ENCODE assay signal across 18 cellular contexts in the genomic region with DNA sequence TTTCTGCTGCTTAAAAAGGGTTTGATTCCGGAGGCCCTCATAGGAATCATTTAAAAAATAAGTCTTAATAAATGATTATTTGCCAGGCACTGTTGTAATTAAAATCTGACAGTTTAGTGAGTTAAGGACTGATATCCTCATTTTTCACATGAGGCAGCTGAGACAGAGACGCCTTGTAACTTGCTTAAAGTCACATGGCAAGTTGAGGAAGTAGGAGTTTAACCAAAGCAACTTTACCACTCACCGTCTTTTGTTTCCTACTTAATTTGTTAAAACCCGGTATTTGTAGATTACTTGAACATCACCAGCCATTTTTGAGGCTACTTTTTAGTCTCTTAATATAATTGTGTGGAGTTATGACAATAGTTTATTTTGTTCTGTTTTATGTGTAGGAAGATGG. TPM values are rescaled to one million over a fixed set of nuclear protein-coding genes. Genes with fewer than 3 reads are reported as not detected.
DNase-seq lines count a peak whose midpoint lies in the region; ATAC-seq lines count a peak whose summit lies in the region.
"Had no signal": no experiment of that assay in that cellular context is flagged by ENCODE, and none has a peak within 500 bp of the region (broad histone marks: within the 10 kb centered on the region; RNA-seq: fewer than 3 reads in every experiment).

No MANE protein-coding gene starts in this region.

- H3K9me2 ChIP-seq in Karpas-422 (replicated peaks; ENCODE audit: insufficient read depth, low read length): no peaks in the 10 kb centered on the region

- DNase-seq in activated CD4-positive, alpha-beta memory T cell treated with anti-CD3 and anti-CD28 coated beads, Interleukin-2, amount 10 ng/mL, durations not matched to agents 7 days and 5 days: no peak
- no peak for DNase-seq in activated CD4-positive, alpha-beta memory T cell treated with anti-CD3 and anti-CD28 coated beads for 36 hours
- DNase-seq in Karpas-422: no peak
- DNase-seq in natural killer cell treated with Interleukin-12 subunit alpha and Interleukin-12 subunit beta and Interleukin-15 and Interleukin-18, amount 100 ng/mL, for 72 hours (ENCODE audit: low spot score): no peak
- no peak for DNase-seq in NCI-H2081 treated with DMSO at 0.1 percent for 48 hours (lab: John Stamatoyannopoulos, UW)
- DNase-seq in DMS53 (lab: John Stamatoyannopoulos, UW): no peak
- DNase-seq: activated CD4-positive, alpha-beta T cell treated with anti-CD3 and anti-CD28 coated beads for 1 hour; effector CD4-positive, alpha-beta T cell; IMR-90; NCI-H146; right lobe of liver; stimulated activated CD4-positive, alpha-beta T cell treated with anti-CD3 and anti-CD28 coated beads, Interleukin-4, amount 100 ng/mL, for 4 hours had no signal

- intact Hi-C loops in activated CD4-positive, alpha-beta memory T cell treated with anti-CD3 and anti-CD28 coated beads for 36 hours (cut with micrococcal nuclease): loop anchor here (10.0 kb wide), 1 partner anchor 211 kb away; the partner anchor contains the start of gene RAD51AP1

- H3K4me3 Mint-ChIP-seq in activated CD4-positive, alpha-beta memory T cell treated with anti-CD3 and anti-CD28 coated beads, Interleukin-2, amount 10 ng/mL, durations not matched to agents 7 days and 5 days: peak overlapping the region; percentile 17
- no peak overlapping the region for H3K4me3 Mint-ChIP-seq in activated CD4-positive, alpha-beta memory T cell treated with anti-CD3 and anti-CD28 coated beads for 36 hours
- peak overlapping the region; percentile 83 for H3K4me3 Mint-ChIP-seq in activated T-helper 17 cell treated with anti-CD3 and anti-CD28 coated beads, Interleukin-2, amount 50 U/mL, for 72 hours
- H3K4me3 Mint-ChIP-seq in natural killer cell treated with Interleukin-12 subunit alpha and Interleukin-12 subunit beta and Interleukin-15 and Interleukin-18, amount 100 ng/mL, for 72 hours: peak overlapping the region; percentile 51

- no peaks in the 10 kb centered on the region for H3K27me3 ChIP-seq in Karpas-422 (ENCODE audit: low read length)
- H3K27me3 ChIP-seq: right lobe of liver had no signal

- no peak overlapping the region for H2AFZ ChIP-seq in Karpas-422 (ENCODE audit: low read length)

- H3K27ac Mint-ChIP-seq in activated CD4-positive, alpha-beta memory T cell treated with anti-CD3 and anti-CD28 coated beads, Interleukin-2, amount 10 ng/mL, durations not matched to agents 7 days and 5 days: no peak overlapping the region
- no peak overlapping the region for H3K27ac Mint-ChIP-seq in activated CD4-positive, alpha-beta memory T cell treated with anti-CD3 and anti-CD28 coated beads for 36 hours
- no peak overlapping the region for H3K27ac Mint-ChIP-seq in activated T-helper 17 cell treated with anti-CD3 and anti-CD28 coated beads, Interleukin-2, amount 50 U/mL, for 72 hours
- peak overlapping the region in 1 of 2 donors; percentile 16 for H3K27ac Mint-ChIP-seq in natural killer cell treated with Interleukin-12 subunit alpha and Interleukin-12 subunit beta and Interleukin-15 and Interleukin-18, amount 100 ng/mL, for 72 hours

- H3K4me3 ChIP-seq in Karpas-422 (ENCODE audit: low read length): peak overlapping the region; percentile 75; the same call in 1 of the 2 replicates
- H3K4me3 ChIP-seq: right lobe of liver had no signal

- H4K20me1 ChIP-seq in Karpas-422 (ENCODE audit: insufficient read depth, low read depth, low read length): no peaks in the 10 kb centered on the region

- H3K9me3 Mint-ChIP-seq in activated CD4-positive, alpha-beta memory T cell treated with anti-CD3 and anti-CD28 coated beads, Interleukin-2, amount 10 ng/mL, durations not matched to agents 7 days and 5 days: no peaks in the 10 kb centered on the region
- H3K9me3 Mint-ChIP-seq in activated CD4-positive, alpha-beta memory T cell treated with anti-CD3 and anti-CD28 coated beads for 36 hours: no peaks in the 10 kb centered on the region
- no peaks in the 10 kb centered on the region for H3K9me3 Mint-ChIP-seq in activated T-helper 17 cell treated with anti-CD3 and anti-CD28 coated beads, Interleukin-2, amount 50 U/mL, for 72 hours
- no peaks in the 10 kb centered on the region for H3K9me3 Mint-ChIP-seq in natural killer cell treated with Interleukin-12 subunit alpha and Interleukin-12 subunit beta and Interleukin-15 and Interleukin-18, amount 100 ng/mL, for 72 hours
- H3K9me3 Mint-ChIP-seq: stimulated activated memory B cell treated with anti-CD40 and anti-IgM and Interleukin-4, amounts not matched to agents 10 μg/mL and 1 μg/mL and 100 μg/mL, for 72 hours had no signal

- no peaks in the 10 kb centered on the region for H3K27me3 Mint-ChIP-seq in activated CD4-positive, alpha-beta memory T cell treated with anti-CD3 and anti-CD28 coated beads, Interleukin-2, amount 10 ng/mL, durations not matched to agents 7 days and 5 days
- H3K27me3 Mint-ChIP-seq in activated CD4-positive, alpha-beta memory T cell treated with anti-CD3 and anti-CD28 coated beads for 36 hours: no peaks in the 10 kb centered on the region
- H3K27me3 Mint-ChIP-seq in activated T-helper 17 cell treated with anti-CD3 and anti-CD28 coated beads, Interleukin-2, amount 50 U/mL, for 72 hours: no peaks in the 10 kb centered on the region
- no peaks in the 10 kb centered on the region for H3K27me3 Mint-ChIP-seq in natural killer cell treated with Interleukin-12 subunit alpha and Interleukin-12 subunit beta and Interleukin-15 and Interleukin-18, amount 100 ng/mL, for 72 hours
- H3K27me3 Mint-ChIP-seq: stimulated activated memory B cell treated with anti-CD40 and anti-IgM and Interleukin-4, amounts not matched to agents 10 μg/mL and 1 μg/mL and 100 μg/mL, for 72 hours had no signal

- H3K36me3 Mint-ChIP-seq in activated CD4-positive, alpha-beta memory T cell treated with anti-CD3 and anti-CD28 coated beads, Interleukin-2, amount 10 ng/mL, durations not matched to agents 7 days and 5 days (ENCODE audit: low read depth): peaks cover 14% of the 10 kb centered on the region
- H3K36me3 Mint-ChIP-seq in activated CD4-positive, alpha-beta memory T cell treated with anti-CD3 and anti-CD28 coated beads for 36 hours: peaks cover 7% of the 10 kb centered on the region
- peaks cover 18% of the 10 kb centered on the region for H3K36me3 Mint-ChIP-seq in activated T-helper 17 cell treated with anti-CD3 and anti-CD28 coated beads, Interleukin-2, amount 50 U/mL, for 72 hours (ENCODE audit: low read depth)
- H3K36me3 Mint-ChIP-seq in natural killer cell treated with Interleukin-12 subunit alpha and Interleukin-12 subunit beta and Interleukin-15 and Interleukin-18, amount 100 ng/mL, for 72 hours: no peaks in the 10 kb centered on the region

- no peaks in the 10 kb centered on the region for H3K9me3 ChIP-seq in Karpas-422 (ENCODE audit: low read length)
- H3K9me3 ChIP-seq: right lobe of liver had no signal

- no peak overlapping the region for H3K9ac ChIP-seq in Karpas-422 (ENCODE audit: low read length)

- CTCF ChIA-PET in activated CD4-positive, alpha-beta memory T cell treated with anti-CD3 and anti-CD28 coated beads, Interleukin-2, amount 10 ng/mL, durations not matched to agents 7 days and 5 days (lab: Charles Lee): interaction anchor here (0.7 kb wide), 3 partner anchors 31 to 436 kb away, joined by 3 read pairs; no protein-coding TSS in a partner anchor
- CTCF ChIA-PET in activated CD4-positive, alpha-beta memory T cell treated with anti-CD3 and anti-CD28 coated beads for 36 hours (lab: Charles Lee): interaction anchor here (1.2 kb wide), 1 partner anchor 73 kb away, joined by 4 read pairs; no protein-coding TSS in a partner anchor

- POLR2A ChIA-PET in activated CD4-positive, alpha-beta memory T cell treated with anti-CD3 and anti-CD28 coated beads, Interleukin-2, amount 10 ng/mL, durations not matched to agents 7 days and 5 days (lab: Charles Lee): interaction anchor here (2.5 kb wide), 1 partner anchor 29 kb away, joined by 9 read pairs; no protein-coding TSS in a partner anchor
- POLR2A ChIA-PET in activated CD4-positive, alpha-beta memory T cell treated with anti-CD3 and anti-CD28 coated beads for 36 hours (lab: Charles Lee): no interaction called here

- ATAC-seq in activated T-helper 17 cell treated with anti-CD3 and anti-CD28 coated beads, Interleukin-2, amount 50 U/mL, for 72 hours (replicated peaks): no peak
- ATAC-seq in natural killer cell treated with Interleukin-12 subunit alpha and Interleukin-12 subunit beta and Interleukin-15 and Interleukin-18, amount 100 ng/mL, for 72 hours: no peak
- no peak for ATAC-seq in HG03439 (IDR thresholded peaks at IDR 0.05; ENCODE audit: unreplicated experiment)
- ATAC-seq: Panc1; right lobe of liver; stimulated activated memory B cell treated with anti-CD40 and anti-IgM and Interleukin-4, amounts not matched to agents 10 μg/mL and 1 μg/mL and 100 μg/mL, for 72 hours had no signal

- H3K4me1 ChIP-seq in Karpas-422 (ENCODE audit: low read length): peaks cover 26% of the 10 kb centered on the region

- peak overlapping the region; percentile 92 for H3K4me2 ChIP-seq in Karpas-422 (ENCODE audit: low read depth, low read length, poor library complexity, severe bottlenecking)

- no peak overlapping the region for H3K27ac ChIP-seq in Karpas-422 (ENCODE audit: low read length)
- H3K27ac ChIP-seq: right lobe of liver had no signal

- H3K4me1 Mint-ChIP-seq in activated CD4-positive, alpha-beta memory T cell treated with anti-CD3 and anti-CD28 coated beads, Interleukin-2, amount 10 ng/mL, durations not matched to agents 7 days and 5 days: peaks cover 46% of the 10 kb centered on the region
- H3K4me1 Mint-ChIP-seq in activated CD4-positive, alpha-beta memory T cell treated with anti-CD3 and anti-CD28 coated beads for 36 hours (ENCODE audit: low read depth): peaks cover 38% of the 10 kb centered on the region
- H3K4me1 Mint-ChIP-seq in activated T-helper 17 cell treated with anti-CD3 and anti-CD28 coated beads, Interleukin-2, amount 50 U/mL, for 72 hours: peaks cover 16% of the 10 kb centered on the region
- H3K4me1 Mint-ChIP-seq in natural killer cell treated with Interleukin-12 subunit alpha and Interleukin-12 subunit beta and Interleukin-15 and Interleukin-18, amount 100 ng/mL, for 72 hours (ENCODE audit: low read depth in 2 of 2): peaks cover 30 to 40% of the 10 kb centered on the region in 2 donors

- H3K79me2 ChIP-seq in Karpas-422 (ENCODE audit: low read length): peaks cover 70% of the 10 kb centered on the region

- peaks cover 8% of the 10 kb centered on the region; the same call in 1 of the 2 replicates for H3K36me3 ChIP-seq in Karpas-422 (ENCODE audit: insufficient read depth, low read length)
- H3K36me3 ChIP-seq: right lobe of liver had no signal

RNA-seq across cellular contexts. Expression of gene TIGAR, which starts 2.4 kb away (rescaled TPM):
- 10 to 100 TPM; 11.8 to 12.8 TPM for total RNA-seq in activated CD4-positive, alpha-beta memory T cell treated with anti-CD3 and anti-CD28 coated beads, Interleukin-2, amount 10 ng/mL, durations not matched to agents 7 days and 5 days
- 10 to 100 TPM; 12.0 to 13.6 TPM for total RNA-seq in activated CD4-positive, alpha-beta memory T cell treated with anti-CD3 and anti-CD28 coated beads for 36 hours
- total RNA-seq in Karpas-422 (2014; rRNA removed; shearing (Covaris generic); ENCODE audit: low replicate concordance): 4.8 and 9.0 TPM in 2 replicates
- 10 to 100 TPM in 1 of 2 donors, 1 to 10 TPM in 1; 6.8 to 12.7 TPM for total RNA-seq in activated T-helper 17 cell treated with anti-CD3 and anti-CD28 coated beads, Interleukin-2, amount 50 U/mL, for 72 hours
- 10 to 100 TPM in 1 of 2 donors, 1 to 10 TPM in 1; 7.4 to 10.2 TPM for total RNA-seq in natural killer cell treated with Interleukin-12 subunit alpha and Interleukin-12 subunit beta and Interleukin-15 and Interleukin-18, amount 100 ng/mL, for 72 hours

RNA-seq across cellular contexts. Expression of gene CCND2, which starts 49.8 kb away (rescaled TPM):
- 100 to 1,000 TPM; 389 to 401 TPM for total RNA-seq in activated CD4-positive, alpha-beta memory T cell treated with anti-CD3 and anti-CD28 coated beads, Interleukin-2, amount 10 ng/mL, durations not matched to agents 7 days and 5 days
- total RNA-seq in activated CD4-positive, alpha-beta memory T cell treated with anti-CD3 and anti-CD28 coated beads for 36 hours: 100 to 1,000 TPM; 255 to 261 TPM
- 0.14 and 1.4 TPM in 2 replicates for total RNA-seq in Karpas-422 (2014; rRNA removed; shearing (Covaris generic); ENCODE audit: low replicate concordance)
- 100 to 1,000 TPM; 378 to 404 TPM for total RNA-seq in activated T-helper 17 cell treated with anti-CD3 and anti-CD28 coated beads, Interleukin-2, amount 50 U/mL, for 72 hours
- 1,000 to 10,000 TPM in 1 of 2 donors, 100 to 1,000 TPM in 1; 942 to 1,190 TPM for total RNA-seq in natural killer cell treated with Interleukin-12 subunit alpha and Interleukin-12 subunit beta and Interleukin-15 and Interleukin-18, amount 100 ng/mL, for 72 hours

RNA-seq across cellular contexts. Expression of gene FGF23, which starts 56.1 kb away (rescaled TPM):
- total RNA-seq in activated CD4-positive, alpha-beta memory T cell treated with anti-CD3 and anti-CD28 coated beads, Interleukin-2, amount 10 ng/mL, durations not matched to agents 7 days and 5 days: not detected
- not detected for total RNA-seq in activated CD4-positive, alpha-beta memory T cell treated with anti-CD3 and anti-CD28 coated beads for 36 hours
- not detected in 2 replicates for total RNA-seq in Karpas-422 (2014; rRNA removed; shearing (Covaris generic); ENCODE audit: low replicate concordance)
- total RNA-seq in activated T-helper 17 cell treated with anti-CD3 and anti-CD28 coated beads, Interleukin-2, amount 50 U/mL, for 72 hours: not detected
- not detected for total RNA-seq in natural killer cell treated with Interleukin-12 subunit alpha and Interleukin-12 subunit beta and Interleukin-15 and Interleukin-18, amount 100 ng/mL, for 72 hours
- total RNA-seq: IMR-90; NCI-H460; T-helper 1 cell treated with Interleukin-12 subunit alpha and Interleukin-12 subunit beta and Interleukin-4 antibody, amounts not matched to agents 30 ng/mL and 1 ng/mL, for 36 hours had no signal

Comparison
In these comparisons a context has a peak if more than half of its experiments do, and no peak if none do; other contexts are left out.
1. RNA of gene CCND2, which starts 49.8 kb away (total RNA-seq): 942 to 1,190 TPM in natural killer cell treated with Interleukin-12 subunit alpha and Interleukin-12 subunit beta and Interleukin-15 and Interleukin-18, amount 100 ng/mL, for 72 hours, 378 to 404 TPM in activated T-helper 17 cell treated with anti-CD3 and anti-CD28 coated beads, Interleukin-2, amount 50 U/mL, for 72 hours, 389 to 401 TPM in activated CD4-positive, alpha-beta memory T cell treated with anti-CD3 and anti-CD28 coated beads, Interleukin-2, amount 10 ng/mL, durations not matched to agents 7 days and 5 days and 255 to 261 TPM in activated CD4-positive, alpha-beta memory T cell treated with anti-CD3 and anti-CD28 coated beads for 36 hours; 0.14 to 1.4 TPM in Karpas-422; every median in the first group is over 100 times any median in the second.